In the genomic region with DNA sequence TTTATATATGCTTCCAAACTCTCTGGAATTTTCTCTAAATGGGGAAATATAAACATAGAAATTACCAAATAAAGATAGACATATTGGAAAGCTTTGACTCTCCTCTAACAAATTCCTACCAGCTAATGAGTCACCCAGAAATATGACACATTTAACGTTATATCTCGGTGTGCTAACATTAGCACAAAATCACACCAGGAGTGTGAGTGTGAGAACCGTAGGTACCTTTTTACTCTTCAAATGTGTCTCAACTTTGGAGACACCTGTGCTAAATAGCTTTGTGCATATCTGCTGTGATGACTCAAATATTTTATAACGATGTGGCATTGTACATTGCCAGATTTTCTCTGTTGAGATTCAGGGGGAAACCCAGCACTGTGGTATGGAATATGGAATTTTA, we compare ENCODE assay signal across 23 cellular contexts.
DNase-seq lines count a peak whose midpoint lies in the region; ATAC-seq and TF ChIP-seq lines count a peak whose summit lies in the region.
"Had no signal": no experiment of that assay in that cellular context is flagged by ENCODE, and none has a peak within 500 bp of the region (broad histone marks: within the 10 kb centered on the region; RNA-seq: fewer than 3 reads in every experiment).

No MANE protein-coding gene starts in this region.

- no peaks in the 10 kb centered on the region for H3K36me3 ChIP-seq in PC-9 (ENCODE audit: low read depth)
- H3K36me3 ChIP-seq: BLaER1, SJCRH30 had no signal

- H3K4me2 ChIP-seq in PC-9, result no peak overlapping the region
- H3K4me2 ChIP-seq: BLaER1, GM23338 had no signal

- H3K27me3 ChIP-seq in PC-9 (ENCODE audit: insufficient read depth, low read depth), result no peaks in the 10 kb centered on the region
- H3K27me3 ChIP-seq: BLaER1 had no signal

- no peak overlapping the region for H3K4me3 ChIP-seq in PC-9
- H3K4me3 ChIP-seq: BLaER1, GM23338, SJCRH30 had no signal

- DNase-seq in Calu3 (no peak), HCEC 1CT (peak; percentile 42), RKO (ENCODE audit: low spot score) (peak; percentile 4), inferior parietal cortex (ENCODE audit: extremely low spot score) (peak; percentile 5), PC-9 (no peak)
- no peak for DNase-seq in activated naive CD4-positive, alpha-beta T cell treated with anti-CD3 and anti-CD28 coated beads, Interleukin-2, amount 10 ng/mL, durations not matched to agents 7 days and 5 days
- DNase-seq: CD4-positive, alpha-beta T cell; COR-L47; DND-41; GDM1; KBM-7; NCI-H1092 treated with DMSO at 0.1 percent for 48 hours; NCI-H1436 treated with DMSO at 0.1 percent for 48 hours; NCI-H1930; NCI-H510A treated with DMSO at 0.1 percent for 48 hours; NCI-H748 treated with DMSO at 0.1 percent for 48 hours; SJCRH30 had no signal

- H3K79me2 ChIP-seq in PC-9 (ENCODE audit: low read depth), result no peaks in the 10 kb centered on the region

- peak overlapping the region; percentile 68 for H3K27ac Mint-ChIP-seq in Calu3 (ENCODE audit: unreplicated experiment)
- H3K27ac Mint-ChIP-seq in activated naive CD4-positive, alpha-beta T cell treated with anti-CD3 and anti-CD28 coated beads, Interleukin-2, amount 10 ng/mL, durations not matched to agents 7 days and 5 days, result no peak overlapping the region
- H3K27ac Mint-ChIP-seq: CD4-positive, alpha-beta T cell; GM23338 had no signal

- no peaks in the 10 kb centered on the region for H4K20me1 ChIP-seq in PC-9 (ENCODE audit: insufficient read depth)
- H4K20me1 ChIP-seq: BLaER1 had no signal

- H3K36me3 Mint-ChIP-seq in Calu3 (ENCODE audit: insufficient read depth, unreplicated experiment), result no peaks in the 10 kb centered on the region
- no peaks in the 10 kb centered on the region for H3K36me3 Mint-ChIP-seq in activated naive CD4-positive, alpha-beta T cell treated with anti-CD3 and anti-CD28 coated beads, Interleukin-2, amount 10 ng/mL, durations not matched to agents 7 days and 5 days

- H3K4me1 ChIP-seq in PC-9 (replicated peaks; ENCODE audit: insufficient read depth), result no peaks in the 10 kb centered on the region
- H3K4me1 ChIP-seq: BLaER1, SJCRH30 had no signal

- TF ChIP-seq CTCF in Calu3 (IDR thresholded peaks at IDR 0.05; ENCODE audit: unreplicated experiment), result no peak
- no peak for TF ChIP-seq CTCF in PC-9 (conservative IDR thresholded peaks at IDR 0.05)

- POLR2A ChIA-PET in PC-9 (lab: Charles Lee; ENCODE audit: unreplicated experiment), result no interaction called here

- ATAC-seq in HG02588 (IDR thresholded peaks at IDR 0.05; ENCODE audit: unreplicated experiment), result no peak
- ATAC-seq: GM23338, HCT116, HepG2, Panc1 had no signal

- H3K27ac ChIP-seq in PC-9, result no peak overlapping the region
- H3K27ac ChIP-seq: BLaER1, SJCRH30 had no signal

- peaks cover 4% of the 10 kb centered on the region for H3K9me3 Mint-ChIP-seq in Calu3 (ENCODE audit: low read depth, unreplicated experiment)
- H3K9me3 Mint-ChIP-seq in activated naive CD4-positive, alpha-beta T cell treated with anti-CD3 and anti-CD28 coated beads, Interleukin-2, amount 10 ng/mL, durations not matched to agents 7 days and 5 days, result peaks cover 4% of the 10 kb centered on the region
- H3K9me3 Mint-ChIP-seq: GM23338 had no signal

- no peaks in the 10 kb centered on the region for H3K9me2 ChIP-seq in PC-9 (ENCODE audit: insufficient read depth)

- H3K27me3 Mint-ChIP-seq in Calu3 (ENCODE audit: unreplicated experiment), result no peaks in the 10 kb centered on the region
- H3K27me3 Mint-ChIP-seq in activated naive CD4-positive, alpha-beta T cell treated with anti-CD3 and anti-CD28 coated beads, Interleukin-2, amount 10 ng/mL, durations not matched to agents 7 days and 5 days, result no peaks in the 10 kb centered on the region
- H3K27me3 Mint-ChIP-seq: CD4-positive, alpha-beta T cell had no signal

- CTCF ChIA-PET in Calu3 (lab: Charles Lee), result interaction anchor here (0.6 to 1.1 kb wide), 3 partner anchors 14 to 507 kb away, joined by 3 read pairs; no protein-coding TSS in a partner anchor
- CTCF ChIA-PET in activated naive CD4-positive, alpha-beta T cell treated with anti-CD3 and anti-CD28 coated beads, Interleukin-2, amount 10 ng/mL, durations not matched to agents 7 days and 5 days (lab: Charles Lee), result no interaction called here
- CTCF ChIA-PET in PC-9 (lab: Charles Lee), result interaction anchor here (0.6 kb wide), 1 partner anchor 521 kb away, joined by 4 read pairs; no protein-coding TSS in a partner anchor

- no peaks in the 10 kb centered on the region for H3F3A ChIP-seq in PC-9 (ENCODE audit: insufficient read depth, low read depth)

- intact Hi-C loops in Calu3 (cut with micrococcal nuclease; ENCODE audit: unreplicated experiment) (no loop called here), PC-9 (cut with micrococcal nuclease; ENCODE audit: unreplicated experiment) (no loop called here)

- H3K9me3 ChIP-seq in PC-9 (ENCODE audit: insufficient read depth, low read depth), result no peaks in the 10 kb centered on the region
- H3K9me3 ChIP-seq: SJCRH30 had no signal

- BruUV-seq in Calu3 (replicated peaks; lab: Mats Ljungman, UMichigan), result no TSS peak
- no TSS peak for BruUV-seq in PC-9 (replicated peaks; lab: Mats Ljungman, UMichigan)

- H3K4me1 Mint-ChIP-seq in Calu3 (ENCODE audit: low read depth, unreplicated experiment), result peaks cover 48% of the 10 kb centered on the region
- H3K4me1 Mint-ChIP-seq in activated naive CD4-positive, alpha-beta T cell treated with anti-CD3 and anti-CD28 coated beads, Interleukin-2, amount 10 ng/mL, durations not matched to agents 7 days and 5 days, result no peaks in the 10 kb centered on the region
- H3K4me1 Mint-ChIP-seq: GM23338 had no signal

- H3K4me3 Mint-ChIP-seq in Calu3 (ENCODE audit: low read depth, unreplicated experiment), result no peak overlapping the region
- no peak overlapping the region for H3K4me3 Mint-ChIP-seq in activated naive CD4-positive, alpha-beta T cell treated with anti-CD3 and anti-CD28 coated beads, Interleukin-2, amount 10 ng/mL, durations not matched to agents 7 days and 5 days
- H3K4me3 Mint-ChIP-seq: CD4-positive, alpha-beta T cell; GM23338 had no signal

- no peak overlapping the region for H2AFZ ChIP-seq in PC-9
- H2AFZ ChIP-seq: GM23338 had no signal

Comparison
In these comparisons a context has a peak if more than half of its experiments do, and no peak if none do; other contexts are left out.
1. DNase-seq: peak in HCEC 1CT (single experiment), RKO (single experiment) and inferior parietal cortex (single experiment); none in Calu3 (single experiment), activated naive CD4-positive, alpha-beta T cell treated with anti-CD3 and anti-CD28 coated beads, Interleukin-2, amount 10 ng/mL, durations not matched to agents 7 days and 5 days (single experiment) and PC-9 (0 of 2).